Comparison of ENCODE assay signal across 1 cellular context in the genomic region with DNA sequence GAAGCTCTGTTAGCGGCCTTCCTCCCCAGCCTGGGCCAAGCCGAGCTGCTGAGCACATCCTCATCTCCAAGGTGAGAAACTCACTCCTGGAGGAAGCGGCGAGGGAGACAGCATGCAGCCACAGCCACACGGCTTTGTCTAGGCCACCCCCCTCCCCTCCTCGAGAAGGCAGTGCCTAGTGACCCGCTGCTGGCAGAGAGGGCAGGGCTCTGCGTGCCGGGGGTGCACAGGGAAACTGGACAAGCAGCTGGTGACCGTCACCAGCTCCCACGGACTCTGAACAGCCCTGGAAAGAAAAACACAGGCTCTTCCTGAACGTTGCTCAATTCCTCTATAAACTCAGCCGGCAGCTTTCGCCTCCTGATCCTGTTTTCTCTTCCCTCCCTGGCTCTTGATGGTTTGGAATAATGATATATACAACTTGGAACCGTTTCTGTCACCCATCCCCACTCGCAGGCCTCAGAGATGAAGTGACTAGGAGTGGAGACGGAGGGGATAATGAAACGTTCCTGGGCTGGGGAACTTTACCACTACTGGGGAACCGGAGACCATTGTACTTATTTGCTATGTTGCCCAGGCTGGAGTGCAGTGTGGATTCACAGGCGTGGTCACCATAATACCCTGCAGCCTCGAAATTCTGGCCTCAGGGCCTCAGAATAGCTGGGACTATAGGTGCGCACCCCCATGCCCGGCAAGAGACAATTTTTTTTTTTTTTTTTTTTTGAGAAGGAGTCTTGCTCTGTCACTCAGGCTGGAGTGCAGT.
A peak's percentile ranks its signal among the peaks of the same experiment; 100 is the strongest.
TF ChIP-seq lines count a peak whose summit lies in the region.

No MANE protein-coding gene starts in this region.

TF ChIP-seq in HepG2, 621 proteins besides CTCF, POLR2A, EP300 and RAD21 (continued from another document and continues in another):
- TF ChIP-seq, protein P1, sequence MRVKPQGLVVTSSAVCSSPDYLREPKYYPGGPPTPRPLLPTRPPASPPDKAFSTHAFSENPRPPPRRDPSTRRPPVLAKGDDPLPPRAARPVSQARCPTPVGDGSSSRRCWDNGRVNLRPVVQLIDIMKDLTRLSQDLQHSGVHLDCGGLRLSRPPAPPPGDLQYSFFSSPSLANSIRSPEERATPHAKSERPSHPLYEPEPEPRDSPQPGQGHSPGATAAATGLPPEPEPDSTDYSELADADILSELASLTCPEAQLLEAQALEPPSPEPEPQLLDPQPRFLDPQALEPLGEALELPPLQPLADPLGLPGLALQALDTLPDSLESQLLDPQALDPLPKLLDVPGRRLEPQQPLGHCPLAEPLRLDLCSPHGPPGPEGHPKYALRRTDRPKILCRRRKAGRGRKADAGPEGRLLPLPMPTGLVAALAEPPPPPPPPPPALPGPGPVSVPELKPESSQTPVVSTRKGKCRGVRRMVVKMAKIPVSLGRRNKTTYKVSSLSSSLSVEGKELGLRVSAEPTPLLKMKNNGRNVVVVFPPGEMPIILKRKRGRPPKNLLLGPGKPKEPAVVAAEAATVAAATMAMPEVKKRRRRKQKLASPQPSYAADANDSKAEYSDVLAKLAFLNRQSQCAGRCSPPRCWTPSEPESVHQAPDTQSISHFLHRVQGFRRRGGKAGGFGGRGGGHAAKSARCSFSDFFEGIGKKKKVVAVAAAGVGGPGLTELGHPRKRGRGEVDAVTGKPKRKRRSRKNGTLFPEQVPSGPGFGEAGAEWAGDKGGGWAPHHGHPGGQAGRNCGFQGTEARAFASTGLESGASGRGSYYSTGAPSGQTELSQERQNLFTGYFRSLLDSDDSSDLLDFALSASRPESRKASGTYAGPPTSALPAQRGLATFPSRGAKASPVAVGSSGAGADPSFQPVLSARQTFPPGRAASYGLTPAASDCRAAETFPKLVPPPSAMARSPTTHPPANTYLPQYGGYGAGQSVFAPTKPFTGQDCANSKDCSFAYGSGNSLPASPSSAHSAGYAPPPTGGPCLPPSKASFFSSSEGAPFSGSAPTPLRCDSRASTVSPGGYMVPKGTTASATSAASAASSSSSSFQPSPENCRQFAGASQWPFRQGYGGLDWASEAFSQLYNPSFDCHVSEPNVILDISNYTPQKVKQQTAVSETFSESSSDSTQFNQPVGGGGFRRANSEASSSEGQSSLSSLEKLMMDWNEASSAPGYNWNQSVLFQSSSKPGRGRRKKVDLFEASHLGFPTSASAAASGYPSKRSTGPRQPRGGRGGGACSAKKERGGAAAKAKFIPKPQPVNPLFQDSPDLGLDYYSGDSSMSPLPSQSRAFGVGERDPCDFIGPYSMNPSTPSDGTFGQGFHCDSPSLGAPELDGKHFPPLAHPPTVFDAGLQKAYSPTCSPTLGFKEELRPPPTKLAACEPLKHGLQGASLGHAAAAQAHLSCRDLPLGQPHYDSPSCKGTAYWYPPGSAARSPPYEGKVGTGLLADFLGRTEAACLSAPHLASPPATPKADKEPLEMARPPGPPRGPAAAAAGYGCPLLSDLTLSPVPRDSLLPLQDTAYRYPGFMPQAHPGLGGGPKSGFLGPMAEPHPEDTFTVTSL (CRISPR knock-in tag; IDR thresholded peaks at IDR 0.05; ENCODE audit: borderline replicate concordance), result peak; percentile 50; the same call in 1 of the 2 replicates
- TF ChIP-seq POLR2G (IDR thresholded peaks at IDR 0.05; ENCODE audit: low read depth, low read length) (no peak), SNAI1 (CRISPR knock-in tag; IDR thresholded peaks at IDR 0.05; ENCODE audit: borderline replicate concordance) (no peak), SPEN (CRISPR knock-in tag; IDR thresholded peaks at IDR 0.05; ENCODE audit: low read depth) (peak; percentile 72; the same call in 1 of the 2 replicates), ZBTB38 (CRISPR knock-in tag; IDR thresholded peaks at IDR 0.05) (peak; percentile 27; the same call in 1 of the 2 replicates), SALL1 (CRISPR knock-in tag; IDR thresholded peaks at IDR 0.05) (peak; percentile 51; the same call in 1 of the 2 replicates), ZNF720 (CRISPR knock-in tag; IDR thresholded peaks at IDR 0.05) (no peak), ZNF598 (CRISPR knock-in tag; IDR thresholded peaks at IDR 0.05; ENCODE audit: borderline replicate concordance) (0 out of 2 replicates have a peak, but pooled peaks have one; percentile 47), ZC3H13 (CRISPR knock-in tag; IDR thresholded peaks at IDR 0.05) (no peak), ZSCAN9 (CRISPR knock-in tag; IDR thresholded peaks at IDR 0.05; ENCODE audit: borderline replicate concordance) (no peak), ZKSCAN5 (CRISPR knock-in tag; IDR thresholded peaks at IDR 0.05) (peak; percentile 94), ZSCAN21 (CRISPR knock-in tag; IDR thresholded peaks at IDR 0.05; ENCODE audit: borderline replicate concordance) (no peak), HOXA5 (CRISPR knock-in tag; IDR thresholded peaks at IDR 0.05) (no peak), ZNF232 (CRISPR knock-in tag; IDR thresholded peaks at IDR 0.05; ENCODE audit: borderline replicate concordance) (0 out of 2 replicates have a peak, but pooled peaks have one; percentile 46), FOXO1 (CRISPR knock-in tag; IDR thresholded peaks at IDR 0.05) (no peak), HDAC6 (IDR thresholded peaks at IDR 0.05; ENCODE audit: low read depth, low read length) (no peak), ZNF670 (CRISPR knock-in tag; IDR thresholded peaks at IDR 0.05; ENCODE audit: borderline replicate concordance) (no peak), ZNF33A (CRISPR knock-in tag; IDR thresholded peaks at IDR 0.05; ENCODE audit: borderline replicate concordance) (no peak), ZNF879 (CRISPR knock-in tag; IDR thresholded peaks at IDR 0.05) (0 out of 2 replicates have a peak, but pooled peaks have one; percentile 10), ZNF337 (CRISPR knock-in tag; IDR thresholded peaks at IDR 0.05; ENCODE audit: borderline replicate concordance, low read depth) (no peak), ZNF773 (CRISPR knock-in tag; IDR thresholded peaks at IDR 0.05; ENCODE audit: borderline replicate concordance) (peak; percentile 35; the same call in 1 of the 2 replicates), TEAD3 (CRISPR knock-in tag; optimal IDR thresholded peaks at IDR 0.05; ENCODE audit: borderline replicate concordance) (peak; percentile 53), KMT2A (CRISPR knock-in tag; IDR thresholded peaks at IDR 0.05) (no peak), ZNF557 (CRISPR knock-in tag; IDR thresholded peaks at IDR 0.05) (peak; percentile 33; the same call in 1 of the 2 replicates), ZNF264 (CRISPR knock-in tag; IDR thresholded peaks at IDR 0.05) (no peak), NR2F1 (CRISPR knock-in tag; IDR thresholded peaks at IDR 0.05) (no peak), ZNF44 (CRISPR knock-in tag; IDR thresholded peaks at IDR 0.05) (no peak), ZFY (CRISPR knock-in tag; IDR thresholded peaks at IDR 0.05) (peak; percentile 9; the same call in 1 of the 2 replicates), NFKB2 (CRISPR knock-in tag; IDR thresholded peaks at IDR 0.05; ENCODE audit: borderline replicate concordance) (no peak), YEATS4 (CRISPR knock-in tag; IDR thresholded peaks at IDR 0.05; ENCODE audit: borderline replicate concordance) (no peak), POLR2AphosphoS5 (IDR thresholded peaks at IDR 0.05; ENCODE audit: low read depth, low read length) (no peak), RARA (CRISPR knock-in tag; IDR thresholded peaks at IDR 0.05) (0 out of 2 replicates have a peak, but pooled peaks have one; percentile 33), NFE2L2 (IDR thresholded peaks at IDR 0.05; ENCODE audit: low read length) (no peak), ZNF564 (CRISPR knock-in tag; IDR thresholded peaks at IDR 0.05) (no peak), FOXM1 (CRISPR knock-in tag; IDR thresholded peaks at IDR 0.05) (no peak), RFX5 (IDR thresholded peaks at IDR 0.05; ENCODE audit: low read depth, low read length) (no peak), LCORL (IDR thresholded peaks at IDR 0.05) (no peak), LCORL (CRISPR knock-in tag; IDR thresholded peaks at IDR 0.05) (0 out of 2 replicates have a peak, but pooled peaks have one; percentile 30), SOX13 (IDR thresholded peaks at IDR 0.05) (no peak), SOX13 (CRISPR knock-in tag; conservative IDR thresholded peaks at IDR 0.05 in 1 of 2, IDR thresholded peaks at IDR 0.05 in 1 of 2) (no peak), ZNF180 (CRISPR knock-in tag; IDR thresholded peaks at IDR 0.05; ENCODE audit: borderline replicate concordance, low read depth) (no peak)
- TF ChIP-seq, protein P2, sequence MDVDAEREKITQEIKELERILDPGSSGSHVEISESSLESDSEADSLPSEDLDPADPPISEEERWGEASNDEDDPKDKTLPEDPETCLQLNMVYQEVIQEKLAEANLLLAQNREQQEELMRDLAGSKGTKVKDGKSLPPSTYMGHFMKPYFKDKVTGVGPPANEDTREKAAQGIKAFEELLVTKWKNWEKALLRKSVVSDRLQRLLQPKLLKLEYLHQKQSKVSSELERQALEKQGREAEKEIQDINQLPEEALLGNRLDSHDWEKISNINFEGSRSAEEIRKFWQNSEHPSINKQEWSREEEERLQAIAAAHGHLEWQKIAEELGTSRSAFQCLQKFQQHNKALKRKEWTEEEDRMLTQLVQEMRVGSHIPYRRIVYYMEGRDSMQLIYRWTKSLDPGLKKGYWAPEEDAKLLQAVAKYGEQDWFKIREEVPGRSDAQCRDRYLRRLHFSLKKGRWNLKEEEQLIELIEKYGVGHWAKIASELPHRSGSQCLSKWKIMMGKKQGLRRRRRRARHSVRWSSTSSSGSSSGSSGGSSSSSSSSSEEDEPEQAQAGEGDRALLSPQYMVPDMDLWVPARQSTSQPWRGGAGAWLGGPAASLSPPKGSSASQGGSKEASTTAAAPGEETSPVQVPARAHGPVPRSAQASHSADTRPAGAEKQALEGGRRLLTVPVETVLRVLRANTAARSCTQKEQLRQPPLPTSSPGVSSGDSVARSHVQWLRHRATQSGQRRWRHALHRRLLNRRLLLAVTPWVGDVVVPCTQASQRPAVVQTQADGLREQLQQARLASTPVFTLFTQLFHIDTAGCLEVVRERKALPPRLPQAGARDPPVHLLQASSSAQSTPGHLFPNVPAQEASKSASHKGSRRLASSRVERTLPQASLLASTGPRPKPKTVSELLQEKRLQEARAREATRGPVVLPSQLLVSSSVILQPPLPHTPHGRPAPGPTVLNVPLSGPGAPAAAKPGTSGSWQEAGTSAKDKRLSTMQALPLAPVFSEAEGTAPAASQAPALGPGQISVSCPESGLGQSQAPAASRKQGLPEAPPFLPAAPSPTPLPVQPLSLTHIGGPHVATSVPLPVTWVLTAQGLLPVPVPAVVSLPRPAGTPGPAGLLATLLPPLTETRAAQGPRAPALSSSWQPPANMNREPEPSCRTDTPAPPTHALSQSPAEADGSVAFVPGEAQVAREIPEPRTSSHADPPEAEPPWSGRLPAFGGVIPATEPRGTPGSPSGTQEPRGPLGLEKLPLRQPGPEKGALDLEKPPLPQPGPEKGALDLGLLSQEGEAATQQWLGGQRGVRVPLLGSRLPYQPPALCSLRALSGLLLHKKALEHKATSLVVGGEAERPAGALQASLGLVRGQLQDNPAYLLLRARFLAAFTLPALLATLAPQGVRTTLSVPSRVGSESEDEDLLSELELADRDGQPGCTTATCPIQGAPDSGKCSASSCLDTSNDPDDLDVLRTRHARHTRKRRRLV (CRISPR knock-in tag; IDR thresholded peaks at IDR 0.05), result no peak
- TF ChIP-seq, protein P3, sequence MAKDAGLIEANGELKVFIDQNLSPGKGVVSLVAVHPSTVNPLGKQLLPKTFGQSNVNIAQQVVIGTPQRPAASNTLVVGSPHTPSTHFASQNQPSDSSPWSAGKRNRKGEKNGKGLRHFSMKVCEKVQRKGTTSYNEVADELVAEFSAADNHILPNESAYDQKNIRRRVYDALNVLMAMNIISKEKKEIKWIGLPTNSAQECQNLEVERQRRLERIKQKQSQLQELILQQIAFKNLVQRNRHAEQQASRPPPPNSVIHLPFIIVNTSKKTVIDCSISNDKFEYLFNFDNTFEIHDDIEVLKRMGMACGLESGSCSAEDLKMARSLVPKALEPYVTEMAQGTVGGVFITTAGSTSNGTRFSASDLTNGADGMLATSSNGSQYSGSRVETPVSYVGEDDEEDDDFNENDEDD (CRISPR knock-in tag; IDR thresholded peaks at IDR 0.05; ENCODE audit: borderline replicate concordance), result no peak
- TF ChIP-seq, protein P4, sequence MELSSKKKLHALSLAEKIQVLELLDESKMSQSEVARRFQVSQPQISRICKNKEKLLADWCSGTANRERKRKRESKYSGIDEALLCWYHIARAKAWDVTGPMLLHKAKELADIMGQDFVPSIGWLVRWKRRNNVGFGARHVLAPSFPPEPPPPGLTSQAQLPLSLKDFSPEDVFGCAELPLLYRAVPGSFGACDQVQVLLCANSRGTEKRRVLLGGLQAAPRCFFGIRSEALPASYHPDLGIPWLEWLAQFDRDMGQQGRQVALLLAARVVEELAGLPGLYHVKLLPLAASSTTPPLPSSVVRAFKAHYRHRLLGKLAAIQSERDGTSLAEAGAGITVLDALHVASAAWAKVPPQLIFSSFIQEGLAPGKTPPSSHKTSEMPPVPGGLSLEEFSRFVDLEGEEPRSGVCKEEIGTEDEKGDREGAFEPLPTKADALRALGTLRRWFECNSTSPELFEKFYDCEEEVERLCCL (CRISPR knock-in tag; IDR thresholded peaks at IDR 0.05; ENCODE audit: borderline replicate concordance), result no peak
- TF ChIP-seq, protein P5, sequence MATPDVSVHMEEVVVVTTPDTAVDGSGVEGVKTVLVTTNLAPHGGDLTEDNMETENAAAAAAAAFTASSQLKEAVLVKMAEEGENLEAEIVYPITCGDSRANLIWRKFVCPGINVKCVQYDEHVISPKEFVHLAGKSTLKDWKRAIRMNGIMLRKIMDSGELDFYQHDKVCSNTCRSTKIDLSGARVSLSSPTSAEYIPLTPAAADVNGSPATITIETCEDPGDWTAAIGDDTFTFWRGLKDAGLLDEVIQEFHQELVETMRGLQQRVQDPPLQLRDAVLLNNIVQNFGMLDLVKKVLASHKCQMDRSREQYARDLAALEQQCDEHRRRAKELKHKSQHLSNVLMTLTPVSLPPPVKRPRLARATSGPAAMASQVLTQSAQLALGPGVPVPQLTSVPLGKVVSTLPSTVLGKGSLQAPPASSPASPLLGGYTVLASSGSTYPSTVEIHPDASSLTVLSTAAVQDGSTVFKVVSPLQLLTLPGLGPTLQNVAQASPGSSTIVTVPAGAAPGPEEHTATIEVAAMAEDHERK (CRISPR knock-in tag; IDR thresholded peaks at IDR 0.05; ENCODE audit: low read depth), result no peak
- TF ChIP-seq, protein P6, sequence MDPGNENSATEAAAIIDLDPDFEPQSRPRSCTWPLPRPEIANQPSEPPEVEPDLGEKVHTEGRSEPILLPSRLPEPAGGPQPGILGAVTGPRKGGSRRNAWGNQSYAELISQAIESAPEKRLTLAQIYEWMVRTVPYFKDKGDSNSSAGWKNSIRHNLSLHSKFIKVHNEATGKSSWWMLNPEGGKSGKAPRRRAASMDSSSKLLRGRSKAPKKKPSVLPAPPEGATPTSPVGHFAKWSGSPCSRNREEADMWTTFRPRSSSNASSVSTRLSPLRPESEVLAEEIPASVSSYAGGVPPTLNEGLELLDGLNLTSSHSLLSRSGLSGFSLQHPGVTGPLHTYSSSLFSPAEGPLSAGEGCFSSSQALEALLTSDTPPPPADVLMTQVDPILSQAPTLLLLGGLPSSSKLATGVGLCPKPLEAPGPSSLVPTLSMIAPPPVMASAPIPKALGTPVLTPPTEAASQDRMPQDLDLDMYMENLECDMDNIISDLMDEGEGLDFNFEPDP (CRISPR knock-in tag; conservative IDR thresholded peaks at IDR 0.05), result no peak
- TF ChIP-seq, protein P7, sequence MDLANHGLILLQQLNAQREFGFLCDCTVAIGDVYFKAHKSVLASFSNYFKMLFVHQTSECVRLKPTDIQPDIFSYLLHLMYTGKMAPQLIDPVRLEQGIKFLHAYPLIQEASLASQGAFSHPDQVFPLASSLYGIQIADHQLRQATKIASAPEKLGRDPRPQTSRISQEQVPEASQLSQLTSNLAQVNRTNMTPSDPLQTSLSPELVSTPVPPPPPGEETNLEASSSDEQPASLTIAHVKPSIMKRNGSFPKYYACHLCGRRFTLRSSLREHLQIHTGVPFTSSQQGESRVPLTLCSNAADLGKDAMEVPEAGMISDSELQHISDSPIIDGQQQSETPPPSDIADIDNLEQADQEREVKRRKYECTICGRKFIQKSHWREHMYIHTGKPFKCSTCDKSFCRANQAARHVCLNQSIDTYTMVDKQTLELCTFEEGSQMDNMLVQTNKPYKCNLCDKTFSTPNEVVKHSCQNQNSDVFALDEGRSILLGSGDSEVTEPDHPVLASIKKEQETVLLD (CRISPR knock-in tag; IDR thresholded peaks at IDR 0.05; ENCODE audit: low read depth), result no peak
